Comparison of ENCODE assay signal across 1 cellular context in the genomic region with DNA sequence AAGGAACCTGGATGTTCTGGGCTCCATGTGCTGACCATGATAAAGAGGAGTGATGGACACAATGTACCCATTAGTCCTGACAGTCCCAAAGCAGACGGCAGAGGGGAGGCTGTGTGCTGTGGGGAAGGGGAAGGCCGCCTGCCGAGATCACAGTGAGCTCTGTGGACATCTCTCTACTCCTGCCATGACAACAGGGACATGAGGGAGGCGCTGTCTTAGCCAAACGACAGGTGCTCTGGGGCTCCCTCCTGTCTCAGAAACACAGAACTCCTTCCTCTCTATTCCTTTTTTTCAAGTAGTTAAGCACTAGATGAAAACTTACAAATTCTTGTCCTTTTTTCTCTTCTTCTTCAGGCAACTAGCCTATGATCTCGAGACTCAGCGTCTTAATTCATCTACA.
TF ChIP-seq lines count a peak whose summit lies in the region.

No MANE protein-coding gene starts in this region.

TF ChIP-seq in HEK293, 187 proteins besides CTCF, POLR2A, EP300 and RAD21 (continued from another document):
- TF ChIP-seq, protein P1, sequence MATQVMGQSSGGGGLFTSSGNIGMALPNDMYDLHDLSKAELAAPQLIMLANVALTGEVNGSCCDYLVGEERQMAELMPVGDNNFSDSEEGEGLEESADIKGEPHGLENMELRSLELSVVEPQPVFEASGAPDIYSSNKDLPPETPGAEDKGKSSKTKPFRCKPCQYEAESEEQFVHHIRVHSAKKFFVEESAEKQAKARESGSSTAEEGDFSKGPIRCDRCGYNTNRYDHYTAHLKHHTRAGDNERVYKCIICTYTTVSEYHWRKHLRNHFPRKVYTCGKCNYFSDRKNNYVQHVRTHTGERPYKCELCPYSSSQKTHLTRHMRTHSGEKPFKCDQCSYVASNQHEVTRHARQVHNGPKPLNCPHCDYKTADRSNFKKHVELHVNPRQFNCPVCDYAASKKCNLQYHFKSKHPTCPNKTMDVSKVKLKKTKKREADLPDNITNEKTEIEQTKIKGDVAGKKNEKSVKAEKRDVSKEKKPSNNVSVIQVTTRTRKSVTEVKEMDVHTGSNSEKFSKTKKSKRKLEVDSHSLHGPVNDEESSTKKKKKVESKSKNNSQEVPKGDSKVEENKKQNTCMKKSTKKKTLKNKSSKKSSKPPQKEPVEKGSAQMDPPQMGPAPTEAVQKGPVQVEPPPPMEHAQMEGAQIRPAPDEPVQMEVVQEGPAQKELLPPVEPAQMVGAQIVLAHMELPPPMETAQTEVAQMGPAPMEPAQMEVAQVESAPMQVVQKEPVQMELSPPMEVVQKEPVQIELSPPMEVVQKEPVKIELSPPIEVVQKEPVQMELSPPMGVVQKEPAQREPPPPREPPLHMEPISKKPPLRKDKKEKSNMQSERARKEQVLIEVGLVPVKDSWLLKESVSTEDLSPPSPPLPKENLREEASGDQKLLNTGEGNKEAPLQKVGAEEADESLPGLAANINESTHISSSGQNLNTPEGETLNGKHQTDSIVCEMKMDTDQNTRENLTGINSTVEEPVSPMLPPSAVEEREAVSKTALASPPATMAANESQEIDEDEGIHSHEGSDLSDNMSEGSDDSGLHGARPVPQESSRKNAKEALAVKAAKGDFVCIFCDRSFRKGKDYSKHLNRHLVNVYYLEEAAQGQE (tag by site-specific recombination; IDR thresholded peaks at IDR 0.05): no peak
- TF ChIP-seq ZNF426 (tag by site-specific recombination; IDR thresholded peaks at IDR 0.05): no peak
